In the genomic region with DNA sequence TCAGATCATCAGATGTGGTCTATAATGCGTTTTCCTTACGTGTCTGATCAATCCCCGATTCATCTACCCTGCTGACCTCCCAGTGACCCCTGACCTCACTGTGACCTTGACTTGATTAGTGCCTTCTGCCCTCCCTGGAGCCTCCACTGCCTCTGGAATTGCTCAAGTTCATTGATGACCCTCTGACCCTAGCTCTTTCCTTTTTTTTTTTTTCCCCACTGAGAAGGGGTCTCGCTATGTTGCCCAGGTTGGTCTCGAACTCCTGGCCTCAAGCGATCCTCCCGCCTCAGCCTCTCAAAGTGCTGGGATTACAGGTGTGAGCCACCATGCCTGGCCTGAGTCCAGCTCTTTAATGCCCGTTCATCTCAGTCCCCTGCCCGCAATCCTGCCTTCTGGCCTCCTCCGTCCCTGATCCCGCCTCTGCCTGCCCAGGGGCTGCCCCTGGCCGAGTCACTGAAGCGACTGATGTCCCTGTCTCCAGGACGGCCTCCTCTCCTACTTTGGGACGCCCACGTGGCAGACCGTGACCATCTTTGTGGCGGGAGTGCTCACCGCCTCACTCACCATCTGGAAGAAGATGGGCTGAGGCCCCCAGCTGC, we compare ENCODE assay signal across 11 cellular contexts. TPM values are rescaled to one million over a fixed set of nuclear protein-coding genes. Genes with fewer than 3 reads are reported as not detected.
DNase-seq lines count a peak whose midpoint lies in the region; ATAC-seq and TF ChIP-seq lines count a peak whose summit lies in the region.
"Had no signal": no experiment of that assay in that cellular context is flagged by ENCODE, and none has a peak within 500 bp of the region (broad histone marks: within the 10 kb centered on the region; RNA-seq: fewer than 3 reads in every experiment).

No MANE protein-coding gene starts in this region.

- peaks cover 31% of the 10 kb centered on the region for H3K4me1 Mint-ChIP-seq in WTC11
- peaks cover 65% of the 10 kb centered on the region for H3K4me1 Mint-ChIP-seq in stimulated activated naive CD8-positive, alpha-beta T cell treated with anti-CD3 and anti-CD28 coated beads, Interleukin-15, Interleukin-2, amounts not matched to agents 100 ng/mL and 50 ng/mL, for 24 hours (ENCODE audit: low read depth)

- POLR2A ChIA-PET in WTC11 (lab: Charles Lee), result interaction anchor here (0.5 to 0.6 kb wide), 2 partner anchors 88 to 344 kb away, joined by 3 read pairs; no protein-coding TSS in a partner anchor

- TF ChIP-seq CTCF in WTC11 (IDR thresholded peaks at IDR 0.05) (no peak), liver (IDR thresholded peaks at IDR 0.05; ENCODE audit: low read depth, low read length, missing input control) (no peak)

- no peak for TF ChIP-seq RAD21 in liver (IDR thresholded peaks at IDR 0.05)

- CTCF ChIA-PET in WTC11 (lab: Charles Lee), result interaction anchor here (1.4 to 2.3 kb wide), 3 partner anchors 9 to 32 kb away, joined by 4 to 14 read pairs (median 10); a partner anchor contains a TSS

- no peak overlapping the region for H3K4me3 ChIP-seq in liver (ENCODE audit: low read depth in 1 of 3, low read length in 3 of 3)
- H3K4me3 ChIP-seq: adrenal gland, skin epidermis had no signal

- H3K4me1 ChIP-seq in liver (ENCODE audit: control insufficient read depth in 4 of 4, insufficient read depth in 4 of 4, low read length in 3 of 4), result peaks cover 2 to 20% (median 13%) of the 10 kb centered on the region in 4 donors

- H3K9ac ChIP-seq in liver (ENCODE audit: low read depth in 1 of 2, low read length in 2 of 2), result no peak overlapping the region

- peaks cover 0 to 2% (median 0%) of the 10 kb centered on the region in 4 donors for H3K36me3 ChIP-seq in liver (ENCODE audit: control insufficient read depth in 4 of 4, insufficient read depth in 3 of 4, low read depth in 1 of 4, low read length in 3 of 4)

- no peaks in the 10 kb centered on the region for H3K9me3 ChIP-seq in liver (ENCODE audit: control insufficient read depth in 4 of 4, low read length in 3 of 4)
- H3K9me3 ChIP-seq: adrenal gland had no signal

- ATAC-seq in WTC11 (no peak), GM19467 (IDR thresholded peaks at IDR 0.05; ENCODE audit: unreplicated experiment) (no peak)

- 80% methylated on average over 19 of the region's 19 CpGs for WGBS in liver

- peak; percentile 56 for DNase-seq in activated CD8-positive, alpha-beta memory T cell treated with anti-CD3 and anti-CD28 coated beads, Interleukin-2, amount 50 U/mL, for 48 hours
- no peak for DNase-seq in activated CD8-positive, alpha-beta memory T cell treated with anti-CD3 and anti-CD28 coated beads, Interleukin-2, amount 50 U/mL, for 4 hours
- no peak for DNase-seq in WTC11 (ENCODE audit: low spot score)
- no peak for DNase-seq in G401 (ENCODE audit: low spot score)
- no peak for DNase-seq in NCI-H1694 (lab: John Stamatoyannopoulos, UW)
- DNase-seq: adrenal gland; stimulated activated naive CD4-positive, alpha-beta T cell treated with Interleukin-2 at 50 U/mL for 16 hours had no signal

- H3K27ac ChIP-seq in liver (ENCODE audit: low read depth in 1 of 2, low read length in 2 of 2), result peak overlapping the region; percentile 90 to 96

- peak overlapping the region; percentile 53; the same call in 1 of the 2 replicates for H3K27ac Mint-ChIP-seq in WTC11
- peak overlapping the region; percentile 95 for H3K27ac Mint-ChIP-seq in stimulated activated naive CD8-positive, alpha-beta T cell treated with anti-CD3 and anti-CD28 coated beads, Interleukin-15, Interleukin-2, amounts not matched to agents 100 ng/mL and 50 ng/mL, for 24 hours

- no peaks in the 10 kb centered on the region for H3K27me3 Mint-ChIP-seq in WTC11 (ENCODE audit: low read depth)
- no peaks in the 10 kb centered on the region for H3K27me3 Mint-ChIP-seq in stimulated activated naive CD8-positive, alpha-beta T cell treated with anti-CD3 and anti-CD28 coated beads, Interleukin-15, Interleukin-2, amounts not matched to agents 100 ng/mL and 50 ng/mL, for 24 hours

- H3K9me3 Mint-ChIP-seq in WTC11, result no peaks in the 10 kb centered on the region
- H3K9me3 Mint-ChIP-seq in stimulated activated naive CD8-positive, alpha-beta T cell treated with anti-CD3 and anti-CD28 coated beads, Interleukin-15, Interleukin-2, amounts not matched to agents 100 ng/mL and 50 ng/mL, for 24 hours, result no peaks in the 10 kb centered on the region

- H3K4me3 Mint-ChIP-seq in WTC11, result no peak overlapping the region
- peak overlapping the region; percentile 7 for H3K4me3 Mint-ChIP-seq in stimulated activated naive CD8-positive, alpha-beta T cell treated with anti-CD3 and anti-CD28 coated beads, Interleukin-15, Interleukin-2, amounts not matched to agents 100 ng/mL and 50 ng/mL, for 24 hours

- H3K27me3 ChIP-seq in liver (ENCODE audit: control insufficient read depth in 4 of 4, insufficient read depth in 4 of 4, low read length in 3 of 4), result no peaks in the 10 kb centered on the region
- H3K27me3 ChIP-seq: adrenal gland had no signal

- in situ Hi-C loops in G401 (cut with HindIII; ENCODE audit: low sequenced_read_pairs), result no loop called here

- peaks cover 39% of the 10 kb centered on the region for H3K36me3 Mint-ChIP-seq in WTC11
- peaks cover 41% of the 10 kb centered on the region for H3K36me3 Mint-ChIP-seq in stimulated activated naive CD8-positive, alpha-beta T cell treated with anti-CD3 and anti-CD28 coated beads, Interleukin-15, Interleukin-2, amounts not matched to agents 100 ng/mL and 50 ng/mL, for 24 hours (ENCODE audit: low read depth)

TF ChIP-seq in WTC11, 78 proteins besides CTCF, POLR2A, EP300 and RAD21:
- 0 out of 2 replicates have a peak, but pooled peaks have one; percentile 3 for TF ChIP-seq ESRRA (CRISPR knock-in tag; IDR thresholded peaks at IDR 0.05; ENCODE audit: borderline replicate concordance)
- TF ChIP-seq KAT7 (CRISPR knock-in tag; IDR thresholded peaks at IDR 0.05; ENCODE audit: borderline replicate concordance), result no peak
- 0 out of 2 replicates have a peak, but pooled peaks have one; percentile 5 for TF ChIP-seq FOXP1 (CRISPR knock-in tag; IDR thresholded peaks at IDR 0.05; ENCODE audit: borderline replicate concordance)
- TF ChIP-seq ZNF121 (CRISPR knock-in tag; IDR thresholded peaks at IDR 0.05), result peak; percentile 94

TF ChIP-seq in liver, 16 proteins besides CTCF, POLR2A, EP300 and RAD21:
- no peak for TF ChIP-seq JUND (IDR thresholded peaks at IDR 0.05)
- TF ChIP-seq HNF4G (IDR thresholded peaks at IDR 0.05), result no peak
- TF ChIP-seq, protein P1, sequence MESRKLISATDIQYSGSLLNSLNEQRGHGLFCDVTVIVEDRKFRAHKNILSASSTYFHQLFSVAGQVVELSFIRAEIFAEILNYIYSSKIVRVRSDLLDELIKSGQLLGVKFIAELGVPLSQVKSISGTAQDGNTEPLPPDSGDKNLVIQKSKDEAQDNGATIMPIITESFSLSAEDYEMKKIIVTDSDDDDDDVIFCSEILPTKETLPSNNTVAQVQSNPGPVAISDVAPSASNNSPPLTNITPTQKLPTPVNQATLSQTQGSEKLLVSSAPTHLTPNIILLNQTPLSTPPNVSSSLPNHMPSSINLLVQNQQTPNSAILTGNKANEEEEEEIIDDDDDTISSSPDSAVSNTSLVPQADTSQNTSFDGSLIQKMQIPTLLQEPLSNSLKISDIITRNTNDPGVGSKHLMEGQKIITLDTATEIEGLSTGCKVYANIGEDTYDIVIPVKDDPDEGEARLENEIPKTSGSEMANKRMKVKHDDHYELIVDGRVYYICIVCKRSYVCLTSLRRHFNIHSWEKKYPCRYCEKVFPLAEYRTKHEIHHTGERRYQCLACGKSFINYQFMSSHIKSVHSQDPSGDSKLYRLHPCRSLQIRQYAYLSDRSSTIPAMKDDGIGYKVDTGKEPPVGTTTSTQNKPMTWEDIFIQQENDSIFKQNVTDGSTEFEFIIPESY (IDR thresholded peaks at IDR 0.05), result no peak
- TF ChIP-seq RXRA (IDR thresholded peaks at IDR 0.05), result peak; percentile 74 to 87
- TF ChIP-seq HNF4A (conservative IDR thresholded peaks at IDR 0.05), result peak; percentile 26 to 48
- peak; percentile 87 for TF ChIP-seq NR2F2 (IDR thresholded peaks at IDR 0.05)
- no peak for TF ChIP-seq TAF1 (conservative IDR thresholded peaks at IDR 0.05)
- TF ChIP-seq, protein P2, sequence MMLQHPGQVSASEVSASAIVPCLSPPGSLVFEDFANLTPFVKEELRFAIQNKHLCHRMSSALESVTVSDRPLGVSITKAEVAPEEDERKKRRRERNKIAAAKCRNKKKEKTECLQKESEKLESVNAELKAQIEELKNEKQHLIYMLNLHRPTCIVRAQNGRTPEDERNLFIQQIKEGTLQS (IDR thresholded peaks at IDR 0.05), result no peak
- TF ChIP-seq SP1 (IDR thresholded peaks at IDR 0.05), result no peak

RNA-seq across cellular contexts. Expression of a gene that starts 4.0 kb away (rescaled TPM):
- total RNA-seq in WTC11 (2021), result 1,061 to 1,225 TPM (median 1,202 TPM) in 3 replicates
- 1,000 to 10,000 TPM; 2,528 to 9,360 TPM for total RNA-seq in liver
- polyA plus RNA-seq in liver, result over 10,000 TPM; 15,042 to 16,395 TPM
- total RNA-seq in G401 (2014; rRNA removed; shearing (Covaris generic)), result 4,146 and 4,408 TPM in 2 replicates

RNA-seq across cellular contexts. Expression of a gene that starts 6.5 kb away (rescaled TPM):
- 346 to 387 TPM (median 351 TPM) in 3 replicates for total RNA-seq in WTC11 (2021)
- 10 to 100 TPM; 10.8 to 18.7 TPM for total RNA-seq in liver
- polyA plus RNA-seq in liver, result 10 to 100 TPM; 10.5 to 27.0 TPM
- total RNA-seq in G401 (2014; rRNA removed; shearing (Covaris generic)), result 160 and 177 TPM in 2 replicates

RNA-seq across cellular contexts. Expression of a gene that starts 27.7 kb away (rescaled TPM):
- 3.0 to 3.4 TPM (median 3.1 TPM) in 3 replicates for total RNA-seq in WTC11 (2021)
- total RNA-seq in liver, result 1 to 10 TPM in 1 of 2 donors, not detected in 1; 1.3 TPM
- under 1 TPM in 1 of 2 donors, not detected in 1; 0.16 TPM for polyA plus RNA-seq in liver
- 3.0 and 4.2 TPM in 2 replicates for total RNA-seq in G401 (2014; rRNA removed; shearing (Covaris generic))

RNA-seq across cellular contexts. Expression of a gene that starts 32.0 kb away (rescaled TPM):
- total RNA-seq in WTC11 (2021) (45.9 to 52.0 TPM (median 46.1 TPM) in 3 replicates), liver (1 to 10 TPM; 8.4 to 8.7 TPM)
- polyA plus RNA-seq in liver, result 1 to 10 TPM; 2.6 to 4.2 TPM
- 41.3 and 43.2 TPM in 2 replicates for total RNA-seq in G401 (2014; rRNA removed; shearing (Covaris generic))

RNA-seq across cellular contexts. Expression of a gene that starts 32.5 kb away (rescaled TPM):
- total RNA-seq in WTC11 (2021) (168 to 178 TPM (median 169 TPM) in 3 replicates), liver (10 to 100 TPM; 52.5 to 80.1 TPM)
- 10 to 100 TPM; 29.6 to 46.7 TPM for polyA plus RNA-seq in liver
- total RNA-seq in G401 (2014; rRNA removed; shearing (Covaris generic)), result 426 and 535 TPM in 2 replicates
